Comparison of ENCODE assay signal across 18 cellular contexts in the genomic region with DNA sequence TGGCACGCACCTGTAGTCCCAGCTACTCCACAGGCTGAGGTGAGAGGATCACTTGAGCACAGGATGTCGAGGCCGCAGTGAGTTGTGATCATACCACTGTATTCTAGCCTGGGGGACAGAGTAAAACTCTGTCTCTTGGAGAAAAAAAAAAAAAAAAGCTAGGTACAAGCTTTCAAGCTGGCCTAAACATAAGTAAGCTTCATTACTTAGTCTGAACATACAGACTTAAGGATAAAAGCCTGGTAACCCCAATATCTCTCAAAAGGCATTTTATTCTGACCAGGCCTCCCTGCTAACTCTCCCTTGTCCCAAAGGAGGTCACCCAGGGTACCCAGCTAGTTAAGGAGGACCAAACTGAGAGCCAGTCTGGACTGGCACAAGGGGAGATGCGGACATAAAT. TPM values are rescaled to one million over a fixed set of nuclear protein-coding genes. Genes with fewer than 3 reads are reported as not detected.
DNase-seq lines count a peak whose midpoint lies in the region; ATAC-seq and TF ChIP-seq lines count a peak whose summit lies in the region.
"Had no signal": no experiment of that assay in that cellular context is flagged by ENCODE, and none has a peak within 500 bp of the region (broad histone marks: within the 10 kb centered on the region; RNA-seq: fewer than 3 reads in every experiment).

No MANE protein-coding gene starts in this region.

- ATAC-seq in RWPE2 (ENCODE audit: low read depth) (no peak), left lobe of liver (no peak), GM18867 (IDR thresholded peaks at IDR 0.05; ENCODE audit: unreplicated experiment) (no peak), HG03097 (IDR thresholded peaks at IDR 0.05; ENCODE audit: low FRiP score, unreplicated experiment) (no peak)
- ATAC-seq: GM12878 had no signal

- H3K27me3 ChIP-seq in RWPE2 (ENCODE audit: insufficient read depth, poor library complexity, severe bottlenecking), result no peaks in the 10 kb centered on the region
- H3K27me3 ChIP-seq: SJSA1 had no signal

- H3K9me3 ChIP-seq in HEK293 (ENCODE audit: control insufficient read depth, insufficient read depth, low read depth, low read length), result no peaks in the 10 kb centered on the region
- H3K9me3 ChIP-seq in RWPE2 (ENCODE audit: severe bottlenecking), result no peaks in the 10 kb centered on the region
- H3K9me3 ChIP-seq: SJSA1 had no signal

- CTCF ChIA-PET in HEK293 (lab: Yijun Ruan, JAX), result interaction anchor here (1.5 to 2.3 kb wide), 2 partner anchors 9 to 35 kb away, joined by 5 to 10 read pairs; no protein-coding TSS in a partner anchor

- no peaks in the 10 kb centered on the region for H3K36me3 ChIP-seq in HEK293 (ENCODE audit: control insufficient read depth in 2 of 2, insufficient read depth in 1 of 2, low read length in 2 of 2)
- H3K36me3 ChIP-seq in RWPE2 (ENCODE audit: low read depth), result no peaks in the 10 kb centered on the region
- H3K36me3 ChIP-seq: SJSA1 had no signal

- DNase-seq in RWPE2 (ENCODE audit: low spot score), result peak; percentile 4
- DNase-seq in left lobe of liver (ENCODE audit: low spot score), result peak; percentile 21
- DNase-seq in substantia nigra (lab: John Stamatoyannopoulos, UW), result no peak
- no peak for DNase-seq in NK-92 treated with Interleukin-12 subunit alpha and Interleukin-12 subunit beta, amount 100 ng/mL, for 24 hours (lab: John Stamatoyannopoulos, UW)
- DNase-seq: DMS 273 treated with DMSO at 0.1 percent for 48 hours, GDM1, H7, NCI-H1105, NCI-H1694, NCI-H2107, NCI-H226, NCI-H524 treated with DMSO at 0.1 percent for 48 hours had no signal

- TF ChIP-seq CTCF in HEK293 (tag by site-specific recombination; IDR thresholded peaks at IDR 0.05) (no peak), RWPE2 (IDR thresholded peaks at IDR 0.05; ENCODE audit: poor library complexity, severe bottlenecking) (no peak)

- H3K27ac ChIP-seq in HEK293 (ENCODE audit: extremely low read depth, low read depth, low read length), result no peak overlapping the region
- H3K27ac ChIP-seq in RWPE2 (ENCODE audit: poor library complexity, severe bottlenecking), result no peak overlapping the region
- H3K27ac ChIP-seq in substantia nigra (ENCODE audit: low read depth, low read length, poor library complexity, severe bottlenecking), result peak overlapping the region; percentile 40
- H3K27ac ChIP-seq: C4-2B had no signal

- POLR2A ChIA-PET in HEK293 (lab: Yijun Ruan, JAX), result interaction anchor here (1.6 to 2.9 kb wide), 2 partner anchors 12 to 46 kb away, joined by 4 to 17 read pairs; partner anchors contain the start of genes DRC3 and TOM1L2

- H3K4me1 ChIP-seq in HEK293 (ENCODE audit: control insufficient read depth, insufficient read depth, low read length) (peaks cover 22% of the 10 kb centered on the region), RWPE2 (ENCODE audit: insufficient read depth, poor library complexity, severe bottlenecking) (peaks cover 32% of the 10 kb centered on the region)

- H3K4me3 ChIP-seq in HEK293 (ENCODE audit: low read depth, low read length) (no peak overlapping the region), RWPE2 (ENCODE audit: severe bottlenecking) (no peak overlapping the region)
- H3K4me3 ChIP-seq: GM12878, SJSA1 had no signal

TF ChIP-seq in HEK293, 187 proteins besides CTCF, POLR2A, EP300 and RAD21:
- no peak for TF ChIP-seq YY1 (tag by site-specific recombination; IDR thresholded peaks at IDR 0.05)
- no peak for TF ChIP-seq RBAK (tag by site-specific recombination; IDR thresholded peaks at IDR 0.05)
- no peak for TF ChIP-seq ZNF707 (tag by site-specific recombination; IDR thresholded peaks at IDR 0.05)
- TF ChIP-seq ZNF561 (tag by site-specific recombination; IDR thresholded peaks at IDR 0.05; ENCODE audit: borderline replicate concordance), result no peak
- no peak for TF ChIP-seq GLI4 (tag by site-specific recombination; IDR thresholded peaks at IDR 0.05)
- TF ChIP-seq, protein P1, sequence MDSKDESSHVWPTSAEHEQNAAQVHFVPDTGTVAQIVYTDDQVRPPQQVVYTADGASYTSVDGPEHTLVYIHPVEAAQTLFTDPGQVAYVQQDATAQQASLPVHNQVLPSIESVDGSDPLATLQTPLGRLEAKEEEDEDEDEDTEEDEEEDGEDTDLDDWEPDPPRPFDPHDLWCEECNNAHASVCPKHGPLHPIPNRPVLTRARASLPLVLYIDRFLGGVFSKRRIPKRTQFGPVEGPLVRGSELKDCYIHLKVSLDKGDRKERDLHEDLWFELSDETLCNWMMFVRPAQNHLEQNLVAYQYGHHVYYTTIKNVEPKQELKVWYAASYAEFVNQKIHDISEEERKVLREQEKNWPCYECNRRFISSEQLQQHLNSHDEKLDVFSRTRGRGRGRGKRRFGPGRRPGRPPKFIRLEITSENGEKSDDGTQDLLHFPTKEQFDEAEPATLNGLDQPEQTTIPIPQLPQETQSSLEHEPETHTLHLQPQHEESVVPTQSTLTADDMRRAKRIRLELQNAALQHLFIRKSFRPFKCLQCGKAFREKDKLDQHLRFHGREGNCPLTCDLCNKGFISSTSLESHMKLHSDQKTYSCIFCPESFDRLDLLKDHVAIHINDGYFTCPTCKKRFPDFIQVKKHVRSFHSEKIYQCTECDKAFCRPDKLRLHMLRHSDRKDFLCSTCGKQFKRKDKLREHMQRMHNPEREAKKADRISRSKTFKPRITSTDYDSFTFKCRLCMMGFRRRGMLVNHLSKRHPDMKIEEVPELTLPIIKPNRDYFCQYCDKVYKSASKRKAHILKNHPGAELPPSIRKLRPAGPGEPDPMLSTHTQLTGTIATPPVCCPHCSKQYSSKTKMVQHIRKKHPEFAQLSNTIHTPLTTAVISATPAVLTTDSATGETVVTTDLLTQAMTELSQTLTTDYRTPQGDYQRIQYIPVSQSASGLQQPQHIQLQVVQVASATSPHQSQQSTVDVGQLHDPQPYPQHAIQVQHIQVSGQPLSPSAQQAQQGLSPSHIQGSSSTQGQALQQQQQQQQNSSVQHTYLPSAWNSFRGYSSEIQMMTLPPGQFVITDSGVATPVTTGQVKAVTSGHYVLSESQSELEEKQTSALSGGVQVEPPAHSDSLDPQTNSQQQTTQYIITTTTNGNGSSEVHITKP (tag by site-specific recombination; IDR thresholded peaks at IDR 0.05), result peak; percentile 95
- no peak for TF ChIP-seq ZSCAN30 (tag by site-specific recombination; IDR thresholded peaks at IDR 0.05)
- TF ChIP-seq ZNF341 (tag by site-specific recombination; IDR thresholded peaks at IDR 0.05; ENCODE audit: low read depth), result no peak

RNA-seq across cellular contexts. Expression of gene TOM1L2, which starts 46.2 kb away (rescaled TPM):
- total RNA-seq in left lobe of liver, result 17.6 TPM

RNA-seq across cellular contexts. Expression of gene DRC3, which starts 46.6 kb away (rescaled TPM):
- total RNA-seq in left lobe of liver, result 1.3 TPM

Comparison
In these comparisons a context has a peak if more than half of its experiments do, and no peak if none do; other contexts are left out.
1. DNase-seq: peak in RWPE2 (single experiment) and left lobe of liver (single experiment); none in substantia nigra (0 of 49) and NK-92 treated with Interleukin-12 subunit alpha and Interleukin-12 subunit beta, amount 100 ng/mL, for 24 hours (single experiment).